Comparison of ENCODE assay signal across 8 cellular contexts in the genomic region with DNA sequence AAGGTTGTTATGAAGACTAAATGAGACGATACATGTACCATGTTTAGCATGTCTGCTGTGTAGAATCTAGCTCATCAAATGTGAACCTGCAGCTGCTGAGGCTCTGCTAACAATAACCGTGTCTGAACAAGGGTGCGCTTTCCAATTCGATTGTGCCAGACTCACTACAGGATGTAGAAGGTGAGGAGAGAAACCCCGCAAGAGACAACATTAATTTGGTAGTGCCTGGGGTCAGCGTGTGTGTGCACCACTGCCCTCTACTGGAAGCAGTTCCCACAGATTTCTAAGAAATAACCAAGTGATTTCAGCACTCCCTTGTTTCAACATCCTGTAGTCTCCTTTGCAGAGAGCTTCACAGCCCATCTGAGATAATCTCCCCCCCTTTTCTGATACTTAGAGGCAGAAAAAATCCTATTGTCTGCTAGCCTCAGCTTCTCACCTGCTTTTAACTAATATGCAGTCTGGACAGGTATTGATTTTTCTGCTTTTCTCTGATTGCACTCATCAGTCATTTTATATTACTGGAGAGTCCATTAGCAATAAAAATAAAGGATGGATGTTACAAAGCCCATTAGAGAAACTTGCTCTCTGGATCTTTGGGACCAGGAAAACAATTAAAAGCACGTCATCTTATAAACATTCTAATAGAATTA.
DNase-seq lines count a peak whose midpoint lies in the region; ATAC-seq, FAIRE-seq and TF ChIP-seq lines count a peak whose summit lies in the region.

No MANE protein-coding gene starts in this region.

- H3K4me1 ChIP-seq in GM23338 (ENCODE audit: insufficient read depth) (peaks cover 10% of the 10 kb centered on the region), astrocyte (ENCODE audit: insufficient read depth, low read length) (no peaks in the 10 kb centered on the region)

- H3K36me3 ChIP-seq in GM23338 (ENCODE audit: insufficient read depth): no peaks in the 10 kb centered on the region
- H3K36me3 ChIP-seq in astrocyte (ENCODE audit: insufficient read depth, low read length): no peaks in the 10 kb centered on the region

- H3K4me3 ChIP-seq in GM23338: no peak overlapping the region
- H3K4me3 ChIP-seq in astrocyte (ENCODE audit: insufficient read depth, low read depth, low read length): no peak overlapping the region

- H3K9me3 ChIP-seq in astrocyte (ENCODE audit: insufficient read depth, low read depth, low read length): no peaks in the 10 kb centered on the region

- no peak overlapping the region for H3K4me3 Mint-ChIP-seq in GM23338
- no peak overlapping the region for H3K4me3 Mint-ChIP-seq in astrocyte (ENCODE audit: unreplicated experiment)

- H3K27ac ChIP-seq in GM23338 (ENCODE audit: low read depth) (no peak overlapping the region), astrocyte (ENCODE audit: low read depth, low read length) (no peak overlapping the region)

- H3K27me3 Mint-ChIP-seq in GM23338 (ENCODE audit: insufficient read depth, low read depth, poor library complexity): no peaks in the 10 kb centered on the region
- H3K27me3 Mint-ChIP-seq in astrocyte (ENCODE audit: low read depth, unreplicated experiment): peaks cover 4% of the 10 kb centered on the region

- H3K4me1 Mint-ChIP-seq in GM23338 (peaks cover 22% of the 10 kb centered on the region), astrocyte (ENCODE audit: low read depth, unreplicated experiment) (peaks cover 12% of the 10 kb centered on the region)

- H3K79me2 ChIP-seq in GM23338 (replicated peaks; ENCODE audit: insufficient read depth) (no peaks in the 10 kb centered on the region), astrocyte (ENCODE audit: insufficient read depth, low read length) (no peaks in the 10 kb centered on the region)

- H3K27me3 ChIP-seq in GM23338 (ENCODE audit: insufficient read depth): no peaks in the 10 kb centered on the region
- H3K27me3 ChIP-seq in astrocyte (ENCODE audit: insufficient read depth, low read length): peaks cover 2% of the 10 kb centered on the region

- H4K20me1 ChIP-seq in GM23338 (replicated peaks; ENCODE audit: insufficient read depth) (no peaks in the 10 kb centered on the region), astrocyte (ENCODE audit: insufficient read depth, low read length) (no peaks in the 10 kb centered on the region)

- ATAC-seq in GM23338 (peak; percentile 94), HG03097 (IDR thresholded peaks at IDR 0.05; ENCODE audit: low FRiP score, unreplicated experiment) (no peak)

- DNase-seq in DMS153 treated with DMSO at 0.1 percent for 48 hours (lab: John Stamatoyannopoulos, UW; ENCODE audit: unreplicated experiment) (peak; percentile 76), GM23338 (ENCODE audit: low spot score) (peak; percentile 88), NCI-H1694 treated with DMSO at 0.1 percent for 48 hours (lab: John Stamatoyannopoulos, UW) (peak; percentile 42), T-helper 9 cell (peak; percentile 53), astrocyte (ENCODE audit: low read depth) (peak; percentile 38), iPS-NIHi11 (ENCODE audit: low spot score) (peak; percentile 66)
- DNase-seq in stimulated activated CD4-positive, alpha-beta T cell treated with anti-CD3 and anti-CD28 coated beads, Interleukin-1b, Interleukin-23, amount 100 ng/mL, for 1 hour (ENCODE audit: low read depth in 2 of 2): peak; percentile 33 to 34

- H3K4me2 ChIP-seq in GM23338: no peak overlapping the region
- H3K4me2 ChIP-seq in astrocyte (ENCODE audit: low read length): no peak overlapping the region

- peak; percentile 86 for FAIRE-seq in astrocyte (lab: Jason Lieb, UNC)

- no peaks in the 10 kb centered on the region for H3K9me3 Mint-ChIP-seq in GM23338
- no peaks in the 10 kb centered on the region for H3K9me3 Mint-ChIP-seq in astrocyte (ENCODE audit: unreplicated experiment)

- H3K36me3 Mint-ChIP-seq in GM23338 (ENCODE audit: low read depth) (no peaks in the 10 kb centered on the region), astrocyte (ENCODE audit: low read depth, unreplicated experiment) (no peaks in the 10 kb centered on the region)

- H2AFZ ChIP-seq in GM23338 (no peak overlapping the region), astrocyte (ENCODE audit: low read depth, low read length) (no peak overlapping the region)

- no peaks in the 10 kb centered on the region for H3K9me2 ChIP-seq in GM23338 (ENCODE audit: insufficient read depth)

- TF ChIP-seq CTCF in GM23338 (conservative IDR thresholded peaks at IDR 0.05; ENCODE audit: low read depth in 2 of 2): peak; percentile 82 to 89
- peak; percentile 84 for TF ChIP-seq CTCF in astrocyte (IDR thresholded peaks at IDR 0.05; ENCODE audit: insufficient read depth, low read depth, low read length)

- H3F3A ChIP-seq in GM23338 (replicated peaks; ENCODE audit: low read depth): no peaks in the 10 kb centered on the region

- H3K27ac Mint-ChIP-seq in GM23338 (no peak overlapping the region; the same call in 1 of the 2 replicates), astrocyte (ENCODE audit: unreplicated experiment) (no peak overlapping the region)

- no peak overlapping the region for H3K9ac ChIP-seq in astrocyte (ENCODE audit: low read length)

TF ChIP-seq in GM23338, 12 proteins besides CTCF, POLR2A, EP300 and RAD21:
- TF ChIP-seq ZNF114 (CRISPR knock-in tag; IDR thresholded peaks at IDR 0.05): no peak
- TF ChIP-seq, protein P1, sequence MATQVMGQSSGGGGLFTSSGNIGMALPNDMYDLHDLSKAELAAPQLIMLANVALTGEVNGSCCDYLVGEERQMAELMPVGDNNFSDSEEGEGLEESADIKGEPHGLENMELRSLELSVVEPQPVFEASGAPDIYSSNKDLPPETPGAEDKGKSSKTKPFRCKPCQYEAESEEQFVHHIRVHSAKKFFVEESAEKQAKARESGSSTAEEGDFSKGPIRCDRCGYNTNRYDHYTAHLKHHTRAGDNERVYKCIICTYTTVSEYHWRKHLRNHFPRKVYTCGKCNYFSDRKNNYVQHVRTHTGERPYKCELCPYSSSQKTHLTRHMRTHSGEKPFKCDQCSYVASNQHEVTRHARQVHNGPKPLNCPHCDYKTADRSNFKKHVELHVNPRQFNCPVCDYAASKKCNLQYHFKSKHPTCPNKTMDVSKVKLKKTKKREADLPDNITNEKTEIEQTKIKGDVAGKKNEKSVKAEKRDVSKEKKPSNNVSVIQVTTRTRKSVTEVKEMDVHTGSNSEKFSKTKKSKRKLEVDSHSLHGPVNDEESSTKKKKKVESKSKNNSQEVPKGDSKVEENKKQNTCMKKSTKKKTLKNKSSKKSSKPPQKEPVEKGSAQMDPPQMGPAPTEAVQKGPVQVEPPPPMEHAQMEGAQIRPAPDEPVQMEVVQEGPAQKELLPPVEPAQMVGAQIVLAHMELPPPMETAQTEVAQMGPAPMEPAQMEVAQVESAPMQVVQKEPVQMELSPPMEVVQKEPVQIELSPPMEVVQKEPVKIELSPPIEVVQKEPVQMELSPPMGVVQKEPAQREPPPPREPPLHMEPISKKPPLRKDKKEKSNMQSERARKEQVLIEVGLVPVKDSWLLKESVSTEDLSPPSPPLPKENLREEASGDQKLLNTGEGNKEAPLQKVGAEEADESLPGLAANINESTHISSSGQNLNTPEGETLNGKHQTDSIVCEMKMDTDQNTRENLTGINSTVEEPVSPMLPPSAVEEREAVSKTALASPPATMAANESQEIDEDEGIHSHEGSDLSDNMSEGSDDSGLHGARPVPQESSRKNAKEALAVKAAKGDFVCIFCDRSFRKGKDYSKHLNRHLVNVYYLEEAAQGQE (IDR thresholded peaks at IDR 0.05; ENCODE audit: unreplicated experiment): no peak
- TF ChIP-seq, protein P2, sequence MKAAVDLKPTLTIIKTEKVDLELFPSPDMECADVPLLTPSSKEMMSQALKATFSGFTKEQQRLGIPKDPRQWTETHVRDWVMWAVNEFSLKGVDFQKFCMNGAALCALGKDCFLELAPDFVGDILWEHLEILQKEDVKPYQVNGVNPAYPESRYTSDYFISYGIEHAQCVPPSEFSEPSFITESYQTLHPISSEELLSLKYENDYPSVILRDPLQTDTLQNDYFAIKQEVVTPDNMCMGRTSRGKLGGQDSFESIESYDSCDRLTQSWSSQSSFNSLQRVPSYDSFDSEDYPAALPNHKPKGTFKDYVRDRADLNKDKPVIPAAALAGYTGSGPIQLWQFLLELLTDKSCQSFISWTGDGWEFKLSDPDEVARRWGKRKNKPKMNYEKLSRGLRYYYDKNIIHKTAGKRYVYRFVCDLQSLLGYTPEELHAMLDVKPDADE (IDR thresholded peaks at IDR 0.05): no peak
- TF ChIP-seq CREB1 (CRISPR knock-in tag; IDR thresholded peaks at IDR 0.05; ENCODE audit: low read depth): no peak
- TF ChIP-seq NANOG (IDR thresholded peaks at IDR 0.05; ENCODE audit: borderline replicate concordance): no peak
- TF ChIP-seq EZH2phosphoT487 (IDR thresholded peaks at IDR 0.05; ENCODE audit: unreplicated experiment): no peak
- no peak for TF ChIP-seq POLR2AphosphoS5 (IDR thresholded peaks at IDR 0.05; ENCODE audit: low read depth)
- no peak for TF ChIP-seq JUNB (IDR thresholded peaks at IDR 0.05; ENCODE audit: unreplicated experiment)
- TF ChIP-seq STAT1 (IDR thresholded peaks at IDR 0.05; ENCODE audit: unreplicated experiment): no peak

Comparison
In these comparisons a context has a peak if more than half of its experiments do, and no peak if none do; other contexts are left out.
1. DNase-seq: peak in every context shown above with its lines; median percentile 88 in GM23338; 76 in DMS153 treated with DMSO at 0.1 percent for 48 hours; 66 in iPS-NIHi11; 53 in T-helper 9 cell; 42 in NCI-H1694 treated with DMSO at 0.1 percent for 48 hours; 38 in astrocyte; 34 in stimulated activated CD4-positive, alpha-beta T cell treated with anti-CD3 and anti-CD28 coated beads, Interleukin-1b, Interleukin-23, amount 100 ng/mL, for 1 hour.